8 cellular contexts compared by ENCODE assay signal in the genomic region with DNA sequence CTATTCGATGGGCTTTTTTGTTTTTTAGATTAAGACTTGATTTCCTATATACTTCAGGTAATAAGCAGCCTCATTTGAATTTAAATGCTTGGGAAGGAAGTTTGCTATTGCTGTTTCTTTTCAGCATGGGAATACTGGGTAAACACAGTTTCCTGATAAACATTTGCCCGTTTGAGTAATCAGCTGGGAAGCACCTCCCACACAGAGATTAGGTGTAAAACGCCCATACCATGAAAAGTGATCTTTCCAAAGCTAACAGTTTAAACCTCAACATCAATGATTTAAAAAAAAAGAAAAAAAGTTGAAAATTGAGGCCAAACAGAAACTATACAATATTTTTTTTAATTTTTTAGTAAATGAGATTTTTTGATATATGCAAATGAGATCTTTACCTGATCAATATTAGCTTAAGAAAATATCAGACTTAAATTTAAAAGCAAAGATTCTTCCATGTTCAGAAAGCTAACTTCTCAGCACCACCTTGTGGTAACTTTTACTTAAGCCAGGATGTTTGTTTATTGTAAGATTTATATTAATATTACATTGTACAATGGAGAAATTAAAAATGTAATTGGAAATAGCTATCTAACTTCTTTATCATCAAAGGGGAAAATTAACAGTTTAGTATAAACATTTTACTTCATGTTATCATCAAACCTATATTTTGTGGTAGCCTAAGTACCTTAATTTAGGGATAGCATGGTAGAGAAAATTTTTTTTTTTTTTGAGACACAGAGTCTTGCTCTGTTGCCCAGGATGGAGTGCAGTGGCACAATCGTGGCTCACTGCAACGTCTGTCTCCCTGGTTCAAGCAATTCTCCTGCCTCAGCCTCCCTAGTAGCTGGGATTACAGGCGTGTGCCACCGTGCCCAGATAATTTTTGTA. TPM values are rescaled to one million over a fixed set of nuclear protein-coding genes. Genes with fewer than 3 reads are reported as not detected.
DNase-seq lines count a peak whose midpoint lies in the region; ATAC-seq, FAIRE-seq and TF ChIP-seq lines count a peak whose summit lies in the region.

No MANE protein-coding gene starts in this region.

- no peak for ATAC-seq in activated T-helper 17 cell treated with anti-CD3 and anti-CD28 coated beads, Interleukin-2, amount 50 U/mL, for 72 hours (replicated peaks)

- TF ChIP-seq CTCF in AG04450 (IDR thresholded peaks at IDR 0.05; ENCODE audit: low read depth, low read length) (peak; percentile 56), GM20000 (IDR thresholded peaks at IDR 0.05; ENCODE audit: extremely low read depth, missing control alignments) (peak; percentile 29), keratinocyte (optimal IDR thresholded peaks at IDR 0.05 in 1 of 3, IDR thresholded peaks at IDR 0.05 in 1 of 3, conservative IDR thresholded peaks at IDR 0.05 in 1 of 3; ENCODE audit: extremely low read depth in 1 of 3, insufficient read depth in 2 of 3, low read length in 3 of 3) (peak in 2 of 3 experiments; percentile 19 to 37), testis (IDR thresholded peaks at IDR 0.05) (peak in 1 of 3 experiments; percentile 28)

- peak overlapping the region; percentile 48 for H3K4me3 Mint-ChIP-seq in activated T-helper 17 cell treated with anti-CD3 and anti-CD28 coated beads, Interleukin-2, amount 50 U/mL, for 72 hours

- H3K27ac ChIP-seq in AG04450 (ENCODE audit: low read depth, low read length): no peak overlapping the region
- H3K27ac ChIP-seq in keratinocyte (ENCODE audit: control insufficient read depth, insufficient read depth, low read length): no peak overlapping the region
- no peak overlapping the region for H3K27ac ChIP-seq in testis

- no peaks in the 10 kb centered on the region for H3K79me2 ChIP-seq in keratinocyte (ENCODE audit: control insufficient read depth, insufficient read depth, low read length)

- CTCF ChIA-PET in AG04450 (lab: Charles Lee): interaction anchor here (0.6 to 4.4 kb wide), 26 partner anchors 8 to 1347 kb away, joined by 3 to 24 read pairs (median 3); a partner anchor contains a TSS

- POLR2A ChIA-PET in AG04450 (lab: Yijun Ruan, JAX): no interaction called here

- H2AFZ ChIP-seq in keratinocyte (ENCODE audit: control insufficient read depth, low read length): no peak overlapping the region

- no peaks in the 10 kb centered on the region for H3K36me3 ChIP-seq in keratinocyte (ENCODE audit: control insufficient read depth in 2 of 2, extremely low read depth in 1 of 2, insufficient read depth in 2 of 2, low read length in 2 of 2)
- H3K36me3 ChIP-seq in testis (ENCODE audit: low read depth, missing control alignments): no peaks in the 10 kb centered on the region

- dilution Hi-C loops in keratinocyte (cut with MboI; ENCODE audit: extremely low pct_ligation_motif_present, low sequenced_read_pairs): no loop called here

- H4K20me1 ChIP-seq in keratinocyte (ENCODE audit: control insufficient read depth, extremely low read depth, insufficient read depth, low read length): no peaks in the 10 kb centered on the region

- WGBS in testis, 2 donors: 52 to 57% methylated on average over 7 of the region's 7 CpGs

- H3K4me1 ChIP-seq in keratinocyte (ENCODE audit: control insufficient read depth, extremely low read depth, insufficient read depth, low read length) (no peaks in the 10 kb centered on the region), testis (no peaks in the 10 kb centered on the region)

- H3K9me3 ChIP-seq in AG04450 (ENCODE audit: control insufficient read depth, insufficient read depth, low read length) (no peaks in the 10 kb centered on the region), keratinocyte (ENCODE audit: control insufficient read depth, low read depth, low read length) (no peaks in the 10 kb centered on the region), testis (no peaks in the 10 kb centered on the region)

- H3K9ac ChIP-seq in keratinocyte (ENCODE audit: control insufficient read depth, extremely low read depth, insufficient read depth, low read length): no peak overlapping the region

- H3K9me1 ChIP-seq in keratinocyte (ENCODE audit: control insufficient read depth, extremely low read depth, insufficient read depth, low read length): no peaks in the 10 kb centered on the region

- H3K4me1 Mint-ChIP-seq in activated T-helper 17 cell treated with anti-CD3 and anti-CD28 coated beads, Interleukin-2, amount 50 U/mL, for 72 hours: peaks cover 14% of the 10 kb centered on the region

- no peak for TF ChIP-seq POLR2A in testis (IDR thresholded peaks at IDR 0.05)

- intact Hi-C loops in testis (cut with DNase I; ENCODE audit: low total_unique reads): no loop called here

- H3K27me3 Mint-ChIP-seq in activated T-helper 17 cell treated with anti-CD3 and anti-CD28 coated beads, Interleukin-2, amount 50 U/mL, for 72 hours: no peaks in the 10 kb centered on the region

- no peak for DNase-seq in AG04450 (ENCODE audit: low read depth, low spot score)
- DNase-seq in GM20000 (ENCODE audit: low spot score): no peak
- no peak for DNase-seq in keratinocyte (ENCODE audit: low read depth, low spot score)
- no peak for DNase-seq in activated gamma-delta T cell treated with Interleukin-2 at 50 U/mL for 16 hours
- DNase-seq in SKM-1 (lab: John Stamatoyannopoulos, UW; ENCODE audit: unreplicated experiment): no peak
- no peak for DNase-seq in testis
- DNase-seq in stimulated activated CD4-positive, alpha-beta T cell treated with anti-CD3 and anti-CD28 coated beads, Interleukin-2, amount 100 ng/mL, for 48 hours: no peak

- H3K27ac Mint-ChIP-seq in activated T-helper 17 cell treated with anti-CD3 and anti-CD28 coated beads, Interleukin-2, amount 50 U/mL, for 72 hours: peak overlapping the region; percentile 81

- no peak overlapping the region for H3K4me3 ChIP-seq in AG04450 (ENCODE audit: low read depth, low read length)
- H3K4me3 ChIP-seq in keratinocyte (ENCODE audit: control insufficient read depth in 2 of 3, extremely low read depth in 1 of 3, insufficient read depth in 2 of 3, low read depth in 1 of 3, low read length in 3 of 3): no peak overlapping the region
- no peak overlapping the region for H3K4me3 ChIP-seq in testis

- no peak for FAIRE-seq in keratinocyte (lab: Jason Lieb, UNC)

- peaks cover 35% of the 10 kb centered on the region for H3K36me3 Mint-ChIP-seq in activated T-helper 17 cell treated with anti-CD3 and anti-CD28 coated beads, Interleukin-2, amount 50 U/mL, for 72 hours (ENCODE audit: low read depth)

- no peaks in the 10 kb centered on the region for H3K9me3 Mint-ChIP-seq in activated T-helper 17 cell treated with anti-CD3 and anti-CD28 coated beads, Interleukin-2, amount 50 U/mL, for 72 hours

- H3K27me3 ChIP-seq in AG04450 (ENCODE audit: control insufficient read depth, insufficient read depth, low read length) (no peaks in the 10 kb centered on the region), keratinocyte (ENCODE audit: control insufficient read depth, extremely low read depth, insufficient read depth, low read length) (no peaks in the 10 kb centered on the region), testis (no peaks in the 10 kb centered on the region)

- H3K4me2 ChIP-seq in keratinocyte (ENCODE audit: control insufficient read depth, extremely low read depth, insufficient read depth, low read depth, low read length): no peak overlapping the region

RNA-seq across cellular contexts. Expression of a gene that starts 39.8 kb away (rescaled TPM):
- 83.1 and 89.6 TPM in 2 replicates for polyA plus RNA-seq in AG04450 (2011; rRNA removed)
- polyA minus RNA-seq in AG04450 (2011; rRNA and poly(A)+ RNA removed): 77.6 and 78.1 TPM in 2 replicates
- 1 to 10 TPM in 1 of 2 donors, not detected in 1; 1.1 TPM for total RNA-seq in activated T-helper 17 cell treated with anti-CD3 and anti-CD28 coated beads, Interleukin-2, amount 50 U/mL, for 72 hours
- polyA plus RNA-seq in keratinocyte: 0.03 TPM in 1 of 3 replicates, not detected in the others
- 0.10 TPM for polyA plus RNA-seq in keratinocyte (2011; ENCODE audit: low read depth)
- polyA plus RNA-seq in keratinocyte (2011; cell fraction: cytosol; rRNA removed): 0.01 and 0.06 TPM in 2 replicates
- polyA plus RNA-seq in keratinocyte (2011; cell fraction: nucleus; rRNA removed): 0.08 and 0.09 TPM in 2 replicates
- polyA plus RNA-seq in keratinocyte (2012; ENCODE audit: low replicate concordance): 0.04 TPM in 1 of 2 replicates, not detected in the other
- 0.06 to 0.10 TPM in 2 of 3 replicates, not detected in the other for polyA minus RNA-seq in keratinocyte
- not detected for polyA minus RNA-seq in keratinocyte (2011; cell fraction: cytosol; rRNA and poly(A)+ RNA removed)
- polyA minus RNA-seq in keratinocyte (2011; cell fraction: nucleus; rRNA and poly(A)+ RNA removed): not detected in 2 replicates
- total RNA-seq in testis: not detected
- 0.20 TPM for polyA plus RNA-seq in testis (ENCODE audit: insufficient read depth, low read depth, low replicate concordance)

Comparison
In these comparisons a context has a peak if more than half of its experiments do, and no peak if none do; other contexts are left out.
1. RNA of a gene that starts 39.8 kb away (polyA plus RNA-seq): 83.1 to 89.6 TPM in AG04450; 0.20 TPM in testis (single experiment) and 0.01 to 0.10 TPM in keratinocyte; every median in the first group is over 10 times any median in the second.